10 cellular contexts compared by ENCODE assay signal in the genomic region with DNA sequence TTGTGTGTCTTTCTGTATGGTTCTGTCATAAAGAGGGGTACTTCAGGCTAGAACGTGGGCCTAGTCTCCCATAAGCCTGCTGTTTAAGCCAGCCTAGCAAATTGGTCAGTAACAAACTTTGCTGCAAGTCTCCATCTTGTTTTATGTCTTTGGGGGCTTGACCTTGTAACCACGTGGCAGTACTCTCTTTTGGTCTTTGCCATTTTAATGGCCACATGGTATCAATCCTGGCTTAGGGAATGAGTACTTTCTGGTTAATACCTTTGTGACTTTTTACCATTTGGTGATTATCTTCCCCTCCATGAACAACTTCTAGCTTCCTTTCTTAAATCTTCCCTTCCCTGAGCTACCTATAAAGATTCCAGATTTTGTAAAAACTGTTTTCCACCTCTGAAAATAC.
"Had no signal": no experiment of that assay in that cellular context is flagged by ENCODE, and none has a peak within 500 bp of the region (broad histone marks: within the 10 kb centered on the region; RNA-seq: fewer than 3 reads in every experiment).

No MANE protein-coding gene starts in this region.

- DNase-seq: GM23248, GOT3, H7, H9, HCEC 1CT, HFFc6 had no signal

- H3K4me2 ChIP-seq: GM23338 had no signal

- H3K9me3 ChIP-seq: HAP-1 had no signal

- H2AFZ ChIP-seq: GM23248, GM23338 had no signal

- H3K9ac ChIP-seq: GM23248 had no signal

- ATAC-seq: GM23338, HCT116 had no signal

- H3K27ac ChIP-seq: GM23248 had no signal

- H3K4me1 ChIP-seq: HAP-1 had no signal

- H3K36me3 ChIP-seq: HAP-1 had no signal

- FAIRE-seq: H54 had no signal

- H3K4me3 ChIP-seq: GM23248, GM23338, HAP-1 had no signal
